In genomic region chr1:12615166-12615915, GRCh38 we compare ENCODE assay signal across 1 cellular context.
TF ChIP-seq lines count a peak whose summit lies in the region.

No MANE protein-coding gene starts in this region.

TF ChIP-seq in K562, 482 proteins besides CTCF, POLR2A, EP300 and RAD21:
- TF ChIP-seq ZNF592 (IDR thresholded peaks at IDR 0.05) (0 out of 2 replicates have a peak, but pooled peaks have one; percentile 16), ZNF707 (CRISPR knock-in tag; conservative IDR thresholded peaks at IDR 0.05) (no peak), BACH1 (tag; IDR thresholded peaks at IDR 0.05) (peak; percentile 54; the same call in 1 of the 2 replicates), NR2C2 (CRISPR knock-in tag; IDR thresholded peaks at IDR 0.05) (no peak), NR2C2 (tag; IDR thresholded peaks at IDR 0.05) (0 out of 2 replicates have a peak, but pooled peaks have one; percentile 32), HEY1 (CRISPR knock-in tag; IDR thresholded peaks at IDR 0.05; ENCODE audit: borderline replicate concordance) (no peak), RBM25 (IDR thresholded peaks at IDR 0.05; ENCODE audit: low read depth, low read length, severe bottlenecking) (no peak), SPI1 (IDR thresholded peaks at IDR 0.05; ENCODE audit: borderline replicate concordance, low read depth, low read length) (peak; percentile 81), YY1 (IDR thresholded peaks at IDR 0.05; ENCODE audit: borderline replicate concordance in 1 of 3, control insufficient read depth in 1 of 3, extremely low read depth in 1 of 3, insufficient read depth in 3 of 3, insufficient read length in 1 of 3, insufficient replicate concordance in 2 of 3, low read depth in 1 of 3, low read length in 2 of 3) (peak in 1 of 3 experiments; percentile 33), ZNF263 (CRISPR knock-in tag; IDR thresholded peaks at IDR 0.05; ENCODE audit: borderline replicate concordance) (peak; percentile 63), MGA (IDR thresholded peaks at IDR 0.05) (0 out of 2 replicates have a peak, but pooled peaks have one; percentile 35), CXXC5 (CRISPR knock-in tag; IDR thresholded peaks at IDR 0.05) (0 out of 2 replicates have a peak, but pooled peaks have one; percentile 5), L3MBTL2 (IDR thresholded peaks at IDR 0.05) (peak; percentile 69), KDM5B (IDR thresholded peaks at IDR 0.05; ENCODE audit: insufficient replicate concordance, low read depth, low read length) (peak; percentile 12), ATF1 (CRISPR knock-in tag; IDR thresholded peaks at IDR 0.05) (no peak), ATF1 (tag; IDR thresholded peaks at IDR 0.05) (peak; percentile 29; the same call in 1 of the 2 replicates), SMAD3 (CRISPR knock-in tag; conservative IDR thresholded peaks at IDR 0.05) (0 out of 2 replicates have a peak, but pooled peaks have one; percentile 28), ZNF76 (CRISPR knock-in tag; IDR thresholded peaks at IDR 0.05; ENCODE audit: borderline replicate concordance) (no peak)
- TF ChIP-seq, protein P1, sequence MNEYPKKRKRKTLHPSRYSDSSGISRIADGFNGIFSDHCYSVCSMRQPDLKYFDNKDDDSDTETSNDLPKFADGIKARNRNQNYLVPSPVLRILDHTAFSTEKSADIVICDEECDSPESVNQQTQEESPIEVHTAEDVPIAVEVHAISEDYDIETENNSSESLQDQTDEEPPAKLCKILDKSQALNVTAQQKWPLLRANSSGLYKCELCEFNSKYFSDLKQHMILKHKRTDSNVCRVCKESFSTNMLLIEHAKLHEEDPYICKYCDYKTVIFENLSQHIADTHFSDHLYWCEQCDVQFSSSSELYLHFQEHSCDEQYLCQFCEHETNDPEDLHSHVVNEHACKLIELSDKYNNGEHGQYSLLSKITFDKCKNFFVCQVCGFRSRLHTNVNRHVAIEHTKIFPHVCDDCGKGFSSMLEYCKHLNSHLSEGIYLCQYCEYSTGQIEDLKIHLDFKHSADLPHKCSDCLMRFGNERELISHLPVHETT (CRISPR knock-in tag; conservative IDR thresholded peaks at IDR 0.05 in 1 of 2, IDR thresholded peaks at IDR 0.05 in 1 of 2): 0 out of 4 replicates have a peak, but pooled peaks of 1 of the 2 experiments have one; percentile 35
- TF ChIP-seq, protein P2, sequence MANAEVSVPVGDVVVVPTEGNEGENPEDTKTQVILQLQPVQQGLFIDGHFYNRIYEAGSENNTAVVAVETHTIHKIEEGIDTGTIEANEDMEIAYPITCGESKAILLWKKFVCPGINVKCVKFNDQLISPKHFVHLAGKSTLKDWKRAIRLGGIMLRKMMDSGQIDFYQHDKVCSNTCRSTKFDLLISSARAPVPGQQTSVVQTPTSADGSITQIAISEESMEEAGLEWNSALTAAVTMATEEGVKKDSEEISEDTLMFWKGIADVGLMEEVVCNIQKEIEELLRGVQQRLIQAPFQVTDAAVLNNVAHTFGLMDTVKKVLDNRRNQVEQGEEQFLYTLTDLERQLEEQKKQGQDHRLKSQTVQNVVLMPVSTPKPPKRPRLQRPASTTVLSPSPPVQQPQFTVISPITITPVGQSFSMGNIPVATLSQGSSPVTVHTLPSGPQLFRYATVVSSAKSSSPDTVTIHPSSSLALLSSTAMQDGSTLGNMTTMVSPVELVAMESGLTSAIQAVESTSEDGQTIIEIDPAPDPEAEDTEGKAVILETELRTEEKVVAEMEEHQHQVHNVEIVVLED (CRISPR knock-in tag; IDR thresholded peaks at IDR 0.05): 0 out of 2 replicates have a peak, but pooled peaks have one; percentile 10
- TF ChIP-seq, protein P3, sequence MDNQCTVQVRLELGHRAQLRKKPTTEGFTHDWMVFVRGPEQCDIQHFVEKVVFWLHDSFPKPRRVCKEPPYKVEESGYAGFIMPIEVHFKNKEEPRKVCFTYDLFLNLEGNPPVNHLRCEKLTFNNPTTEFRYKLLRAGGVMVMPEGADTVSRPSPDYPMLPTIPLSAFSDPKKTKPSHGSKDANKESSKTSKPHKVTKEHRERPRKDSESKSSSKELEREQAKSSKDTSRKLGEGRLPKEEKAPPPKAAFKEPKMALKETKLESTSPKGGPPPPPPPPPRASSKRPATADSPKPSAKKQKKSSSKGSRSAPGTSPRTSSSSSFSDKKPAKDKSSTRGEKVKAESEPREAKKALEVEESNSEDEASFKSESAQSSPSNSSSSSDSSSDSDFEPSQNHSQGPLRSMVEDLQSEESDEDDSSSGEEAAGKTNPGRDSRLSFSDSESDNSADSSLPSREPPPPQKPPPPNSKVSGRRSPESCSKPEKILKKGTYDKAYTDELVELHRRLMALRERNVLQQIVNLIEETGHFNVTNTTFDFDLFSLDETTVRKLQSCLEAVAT (IDR thresholded peaks at IDR 0.05): 0 out of 4 replicates have a peak, but pooled peaks of 1 of the 2 experiments have one; percentile 8
